Comparison of ENCODE assay signal across 16 cellular contexts in genomic region chr13:95509521-95510315, GRCh38. TPM values are rescaled to one million over a fixed set of nuclear protein-coding genes. Genes with fewer than 3 reads are reported as not detected.
DNase-seq lines count a peak whose midpoint lies in the region; ATAC-seq and TF ChIP-seq lines count a peak whose summit lies in the region.
"Had no signal": no experiment of that assay in that cellular context is flagged by ENCODE, and none has a peak within 500 bp of the region (broad histone marks: within the 10 kb centered on the region; RNA-seq: fewer than 3 reads in every experiment).

No MANE protein-coding gene starts in this region.

- no peak overlapping the region for H3K18ac ChIP-seq in neuronal stem cell (ENCODE audit: low read length)

- ATAC-seq in upper lobe of right lung = peak; percentile 65
- no peak for ATAC-seq in HG02938 (IDR thresholded peaks at IDR 0.05; ENCODE audit: unreplicated experiment)
- no peak for ATAC-seq in HG02981 (IDR thresholded peaks at IDR 0.05; ENCODE audit: unreplicated experiment)
- ATAC-seq: heart left ventricle had no signal

- H3K36me3 ChIP-seq in upper lobe of right lung (no peaks in the 10 kb centered on the region), neuronal stem cell (replicated peaks in 1 of 2; ENCODE audit: control insufficient read depth in 2 of 2, insufficient read depth in 2 of 2, low read length in 2 of 2) (no peaks in the 10 kb centered on the region)
- H3K36me3 ChIP-seq: heart left ventricle, Peyer's patch, sigmoid colon had no signal

- no peak overlapping the region for H2AFZ ChIP-seq in neuronal stem cell (ENCODE audit: low read length)

- no peaks in the 10 kb centered on the region for H3K79me1 ChIP-seq in neuronal stem cell (ENCODE audit: low read depth, low read length)

- H3K27me3 ChIP-seq in upper lobe of right lung = no peaks in the 10 kb centered on the region
- peaks cover 0 to 5% (median 0%) of the 10 kb centered on the region in 3 experiments for H3K27me3 ChIP-seq in neuronal stem cell (ENCODE audit: control insufficient read depth in 3 of 3, insufficient read depth in 3 of 3, low read depth in 1 of 3, low read length in 3 of 3)
- H3K27me3 ChIP-seq: Peyer's patch, sigmoid colon had no signal

- H2BK5ac ChIP-seq in neuronal stem cell (ENCODE audit: low read length) = no peak overlapping the region

- no peak overlapping the region for H2BK12ac ChIP-seq in neuronal stem cell (ENCODE audit: low read length)

- no peak for TF ChIP-seq CTCF in fibroblast of mammary gland (conservative IDR thresholded peaks at IDR 0.05; ENCODE audit: control insufficient read depth, insufficient read depth, low read depth, low read length)
- no peak for TF ChIP-seq CTCF in upper lobe of right lung (IDR thresholded peaks at IDR 0.05)

- H3K27ac ChIP-seq in upper lobe of right lung (no peak overlapping the region), neuronal stem cell (replicated peaks; ENCODE audit: low read length) (no peak overlapping the region)
- H3K27ac ChIP-seq: heart left ventricle, Peyer's patch, sigmoid colon had no signal

- H3K4me2 ChIP-seq in neuronal stem cell (ENCODE audit: insufficient read depth, low read length, poor library complexity, severe bottlenecking) = no peak overlapping the region

- H2AK5ac ChIP-seq in neuronal stem cell (ENCODE audit: low read depth, low read length) = no peak overlapping the region

- no peaks in the 10 kb centered on the region for H3K4me1 ChIP-seq in upper lobe of right lung
- peaks cover 0 to 4% of the 10 kb centered on the region in 2 donors for H3K4me1 ChIP-seq in neuronal stem cell (ENCODE audit: control insufficient read depth in 2 of 2, insufficient read depth in 1 of 2, low read depth in 1 of 2, low read length in 2 of 2)
- H3K4me1 ChIP-seq: Peyer's patch, sigmoid colon had no signal

- no CpG with 5 or more reads among the region's 8 CpGs for WGBS in neuronal stem cell (ENCODE audit: extremely low coverage in 2 of 2, insufficient read length in 2 of 2, insufficient replicate concordance in 1 of 2), 2 donors

- no peak overlapping the region for H3K9ac ChIP-seq in neuronal stem cell (ENCODE audit: low read depth, low read length, poor library complexity)

- no peak overlapping the region for H4K91ac ChIP-seq in neuronal stem cell (ENCODE audit: low read depth, low read length, poor library complexity)

- no peak overlapping the region for H2BK120ac ChIP-seq in neuronal stem cell (ENCODE audit: low read depth, low read length)

- intact Hi-C loops in upper lobe of right lung (cut with DNase I) = no loop called here

- no peak overlapping the region for H3K14ac ChIP-seq in neuronal stem cell (ENCODE audit: low read length)

- H3K4ac ChIP-seq in neuronal stem cell (ENCODE audit: low read length) = no peak overlapping the region

- no peak overlapping the region for H3K23ac ChIP-seq in neuronal stem cell (ENCODE audit: low read depth, low read length, poor library complexity)

- no peak overlapping the region for H2BK15ac ChIP-seq in neuronal stem cell (ENCODE audit: low read length)

- H3K9me3 ChIP-seq in upper lobe of right lung (no peaks in the 10 kb centered on the region), neuronal stem cell (replicated peaks in 1 of 2; ENCODE audit: control insufficient read depth in 2 of 2, insufficient read depth in 1 of 2, low read depth in 1 of 2, low read length in 2 of 2) (no peaks in the 10 kb centered on the region)
- H3K9me3 ChIP-seq: heart left ventricle, Peyer's patch, sigmoid colon had no signal

- DNase-seq in SIG-M5 treated with dmso at 0.1 percent for 504 hours (lab: John Stamatoyannopoulos, UW; ENCODE audit: unreplicated experiment) = peak; percentile 43
- DNase-seq in SIG-M5 (lab: John Stamatoyannopoulos, UW) = no peak
- peak; percentile 73 for DNase-seq in RPMI7951 (ENCODE audit: low read depth)
- peak; percentile 81 for DNase-seq in fibroblast of mammary gland (ENCODE audit: low read depth)
- DNase-seq in upper lobe of right lung = no peak
- no peak for DNase-seq in neuronal stem cell (ENCODE audit: low spot score)
- DNase-seq: 8988T; activated CD4-positive, CD25-positive, alpha-beta regulatory T cell treated with anti-CD3 and anti-CD28 coated beads, Interleukin-2, amount 50 U/mL, for 72 hours; cerebellar nuclear complex; heart left ventricle; NCI-H187; Peyer's patch; sigmoid colon had no signal

- H4K8ac ChIP-seq in neuronal stem cell (ENCODE audit: low read depth, low read length) = no peak overlapping the region

- H3K4me3 ChIP-seq in fibroblast of mammary gland (ENCODE audit: control insufficient read depth, low read depth, low read length) = no peak overlapping the region
- no peak overlapping the region for H3K4me3 ChIP-seq in upper lobe of right lung
- H3K4me3 ChIP-seq in neuronal stem cell (ENCODE audit: low read length in 2 of 2) = no peak overlapping the region
- H3K4me3 ChIP-seq: heart left ventricle, Peyer's patch, sigmoid colon had no signal

RNA-seq across cellular contexts. Expression of gene CLDN10, which starts 42.8 kb away (rescaled TPM):
- not detected in 2 replicates for total RNA-seq in RPMI7951 (2014; rRNA removed; shearing (Covaris generic))
- total RNA-seq in upper lobe of right lung = 2.2 TPM
- 47.8 TPM for polyA plus RNA-seq in neuronal stem cell (2013, experiment 1 of 2)
- 46.6 TPM for polyA plus RNA-seq in neuronal stem cell (2013, experiment 2 of 2)
- total RNA-seq: ureter had no signal

Comparison
In these comparisons a context has a peak if more than half of its experiments do, and no peak if none do; other contexts are left out.
1. DNase-seq: peak in SIG-M5 treated with dmso at 0.1 percent for 504 hours (single experiment), RPMI7951 (single experiment) and fibroblast of mammary gland (single experiment); none in SIG-M5 (single experiment), upper lobe of right lung (single experiment) and neuronal stem cell (single experiment).